ENCODE assay signal across 22 cellular contexts in the genomic region with DNA sequence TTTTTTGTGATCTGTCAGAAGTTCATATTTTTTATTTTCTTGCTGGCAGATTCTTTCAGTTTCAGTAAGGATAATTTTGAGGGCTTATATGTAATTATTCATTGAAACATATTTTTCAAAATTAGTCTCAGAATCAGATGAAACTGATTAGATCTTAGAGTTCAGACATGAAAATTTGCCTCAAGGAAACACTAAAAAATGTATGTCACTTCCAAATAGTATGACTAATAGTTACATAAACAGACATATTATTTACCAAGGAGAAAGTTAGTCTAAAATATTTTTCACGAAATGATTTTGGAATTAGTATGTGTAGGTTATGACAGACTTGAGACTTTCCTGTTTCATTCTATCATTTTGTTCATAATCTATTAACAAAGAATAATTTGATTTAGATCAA.
"Had no signal": no experiment of that assay in that cellular context is flagged by ENCODE, and none has a peak within 500 bp of the region (broad histone marks: within the 10 kb centered on the region; RNA-seq: fewer than 3 reads in every experiment).

No MANE protein-coding gene starts in this region.

- H3K36me3 Mint-ChIP-seq: mesothelial cell of epicardium had no signal

- H3K27ac ChIP-seq: ascending aorta, esophagus muscularis mucosa, tibial artery had no signal

- H3K9me3 ChIP-seq: ascending aorta, tibial artery had no signal

- H3K27me3 ChIP-seq: ascending aorta, esophagus muscularis mucosa, tibial artery had no signal

- DNase-seq: activated CD4-positive, alpha-beta T cell treated with anti-CD3 and anti-CD28 coated beads, Interleukin-2, amount 50 U/mL, for 1 hour; activated CD4-positive, CD25-positive, alpha-beta regulatory T cell treated with anti-CD3 and anti-CD28 coated beads, Interleukin-2, amount 50 U/mL, for 72 hours; activated CD8-positive, alpha-beta memory T cell treated with anti-CD3 and anti-CD28 coated beads, Interleukin-2, amount 50 U/mL, for 4 hours; activated effector memory CD4-positive, alpha-beta T cell treated with Interleukin-2 at 50 U/mL for 16 hours; activated naive CD4-positive, alpha-beta T cell treated with anti-CD3 and anti-CD28 coated beads, Interleukin-2, amount 50 U/mL, for 16 hours; activated T-cell treated with anti-CD3 and anti-CD28 coated beads, Interleukin-2, amount 50 U/mL, for 4 hours; effector CD8-positive, alpha-beta T cell; foreskin fibroblast; glutamatergic neuron; hippocampal formation; islet precursor cell; retina; stimulated activated CD4-positive, alpha-beta T cell treated with anti-CD3 and anti-CD28 coated beads, Interleukin-2, amount 100 ng/mL, for 24 hours; stimulated activated naive CD8-positive, alpha-beta T cell treated with anti-CD3 and anti-CD28 coated beads, Interleukin-15, Interleukin-2, amounts not matched to agents 100 U/mL and 50 U/mL, for 24 hours; substantia nigra; tibial artery had no signal

- H3K4me1 ChIP-seq: ascending aorta, esophagus muscularis mucosa, tibial artery had no signal

- H3K27me3 Mint-ChIP-seq: dendritic cell treated with granulocyte-macrophage colony-stimulating factor and Interleukin-4, amounts not matched to agents 40 ng/mL and 50 ng/mL, for 4 days had no signal

- H3K36me3 ChIP-seq: ascending aorta, esophagus muscularis mucosa, tibial artery had no signal

- H3K4me3 Mint-ChIP-seq: activated T-cell treated with anti-CD3 and anti-CD28 coated beads, Interleukin-2, amount 50 U/mL, for 4 hours; dendritic cell treated with granulocyte-macrophage colony-stimulating factor and Interleukin-4, amounts not matched to agents 40 ng/mL and 50 ng/mL, for 4 days; mesothelial cell of epicardium; nephron had no signal

- H3K4me3 ChIP-seq: ascending aorta, esophagus muscularis mucosa, lung, tibial artery had no signal

- H3K27ac Mint-ChIP-seq: dendritic cell treated with granulocyte-macrophage colony-stimulating factor and Interleukin-4, amounts not matched to agents 40 ng/mL and 50 ng/mL, for 4 days; mesothelial cell of epicardium; nephron had no signal

- H3K4me1 Mint-ChIP-seq: nephron had no signal

- ATAC-seq: activated T-cell treated with anti-CD3 and anti-CD28 coated beads, Interleukin-2, amount 50 U/mL, for 4 hours; stimulated activated naive CD8-positive, alpha-beta T cell treated with anti-CD3 and anti-CD28 coated beads, Interleukin-15, Interleukin-2, amounts not matched to agents 100 U/mL and 50 U/mL, for 24 hours had no signal
